In genomic region chr1:95138223-95138622, GRCh38 we compare ENCODE assay signal across 39 cellular contexts. TPM values are rescaled to one million over a fixed set of nuclear protein-coding genes. Genes with fewer than 3 reads are reported as not detected.
"Had no signal": no experiment of that assay in that cellular context is flagged by ENCODE, and none has a peak within 500 bp of the region (broad histone marks: within the 10 kb centered on the region; RNA-seq: fewer than 3 reads in every experiment).

No MANE protein-coding gene starts in this region.

- H3K4me1 Mint-ChIP-seq: activated B cell treated with CpG ODN at 0.5 μM for 24 hours; activated CD4-positive, alpha-beta memory T cell treated with anti-CD3 and anti-CD28 coated beads, Interleukin-2, amount 10 ng/mL, durations not matched to agents 7 days and 5 days; activated CD8-positive, alpha-beta memory T cell treated with anti-CD3 and anti-CD28 coated beads, Interleukin-2, amount 10 ng/mL, durations not matched to agents 7 days and 5 days; activated naive CD8-positive, alpha-beta T cell treated with anti-CD3 and anti-CD28 coated beads for 36 hours; activated T-helper 17 cell treated with anti-CD3 and anti-CD28 coated beads, Interleukin-2, amount 50 U/mL, for 72 hours; T-cell had no signal

- H3K9me3 Mint-ChIP-seq: activated B cell treated with CpG ODN at 0.5 μM for 24 hours; activated CD4-positive, alpha-beta memory T cell treated with anti-CD3 and anti-CD28 coated beads, Interleukin-2, amount 10 ng/mL, durations not matched to agents 7 days and 5 days; activated naive CD8-positive, alpha-beta T cell treated with anti-CD3 and anti-CD28 coated beads for 36 hours; activated T-cell treated with anti-CD3 and anti-CD28 coated beads, Interleukin-2, amount 50 U/mL, for 72 hours; activated T-helper 17 cell treated with anti-CD3 and anti-CD28 coated beads, Interleukin-2, amount 50 U/mL, for 72 hours; IgD-negative memory B cell; T-cell had no signal

- H3K36me3 Mint-ChIP-seq: activated CD8-positive, alpha-beta memory T cell treated with anti-CD3 and anti-CD28 coated beads, Interleukin-2, amount 10 ng/mL, durations not matched to agents 7 days and 5 days; activated naive CD8-positive, alpha-beta T cell treated with anti-CD3 and anti-CD28 coated beads for 36 hours; IgD-negative memory B cell; T-cell had no signal

- ATAC-seq: activated CD8-positive, alpha-beta memory T cell treated with anti-CD3 and anti-CD28 coated beads, Interleukin-2, amount 10 ng/mL, durations not matched to agents 7 days and 5 days; activated T-cell treated with anti-CD3 and anti-CD28 coated beads, Interleukin-2, amount 50 U/mL, for 72 hours; activated T-helper 17 cell treated with anti-CD3 and anti-CD28 coated beads, Interleukin-2, amount 50 U/mL, for 72 hours; PC-3; SK-N-SH treated with all-trans-retinoic acid at 6 μM for 48 hours; T-cell had no signal

- H3K27me3 Mint-ChIP-seq: activated CD4-positive, alpha-beta memory T cell treated with anti-CD3 and anti-CD28 coated beads, Interleukin-2, amount 10 ng/mL, durations not matched to agents 7 days and 5 days; activated CD8-positive, alpha-beta memory T cell treated with anti-CD3 and anti-CD28 coated beads, Interleukin-2, amount 10 ng/mL, durations not matched to agents 7 days and 5 days; activated T-helper 17 cell treated with anti-CD3 and anti-CD28 coated beads, Interleukin-2, amount 50 U/mL, for 72 hours; IgD-negative memory B cell had no signal

- DNase-seq: activated B cell treated with CpG ODN at 0.5 μM for 24 hours; activated CD4-positive, alpha-beta memory T cell treated with anti-CD3 and anti-CD28 coated beads, Interleukin-2, amount 10 ng/mL, durations not matched to agents 7 days and 5 days; activated CD4-positive, alpha-beta T cell treated with anti-CD3 and anti-CD28 coated beads for 4 hours; activated CD4-positive, CD25-positive, alpha-beta regulatory T cell treated with anti-CD3 and anti-CD28 coated beads, Interleukin-2, amount 50 U/mL, for 72 hours; activated CD8-positive, alpha-beta memory T cell treated with anti-CD3 and anti-CD28 coated beads for 24 hours; activated CD8-positive, alpha-beta memory T cell treated with anti-CD3 and anti-CD28 coated beads, Interleukin-2, amount 10 ng/mL, durations not matched to agents 7 days and 5 days; activated effector memory CD4-positive, alpha-beta T cell treated with anti-CD3 and anti-CD28 coated beads, Interleukin-2, amount 50 U/mL, for 16 hours; activated naive CD4-positive, alpha-beta T cell; activated naive CD4-positive, alpha-beta T cell treated with anti-CD3 and anti-CD28 coated beads, Interleukin-2, amount 50 U/mL, for 16 hours; activated naive CD8-positive, alpha-beta T cell treated with anti-CD3 and anti-CD28 coated beads for 36 hours; activated T-cell treated with anti-CD3 and anti-CD28 coated beads, Interleukin-2, amount 50 U/mL, for 1 hour; activated T-cell treated with anti-CD3 and anti-CD28 coated beads, Interleukin-2, amount 50 U/mL, for 72 hours; amygdala; caudate nucleus; cerebellar nuclear complex; Kasumi-1; KG1; MG63; NCI-H1048; NCI-H1436 treated with DMSO at 0.1 percent for 48 hours; NCI-H1694 treated with DMSO at 0.1 percent for 48 hours; NCI-H2029 treated with DMSO at 0.1 percent for 48 hours; NCI-H2107; NCI-H510A; NCI-H526; NCI-H748 treated with DMSO at 0.1 percent for 48 hours; NK-92 treated with Interleukin-12 subunit alpha and Interleukin-12 subunit beta, amount 100 ng/mL, for 24 hours; PC-3; Peyer's patch; RPMI8226; SHP77 treated with DMSO at 0.1 percent for 48 hours; T-cell; T-helper 2 cell; T-helper 9 cell had no signal

- H3K27ac Mint-ChIP-seq: activated B cell treated with CpG ODN at 0.5 μM for 24 hours; activated CD4-positive, alpha-beta memory T cell treated with anti-CD3 and anti-CD28 coated beads, Interleukin-2, amount 10 ng/mL, durations not matched to agents 7 days and 5 days; activated CD8-positive, alpha-beta memory T cell treated with anti-CD3 and anti-CD28 coated beads, Interleukin-2, amount 10 ng/mL, durations not matched to agents 7 days and 5 days; activated naive CD8-positive, alpha-beta T cell treated with anti-CD3 and anti-CD28 coated beads for 36 hours; activated T-cell treated with anti-CD3 and anti-CD28 coated beads, Interleukin-2, amount 50 U/mL, for 72 hours; activated T-helper 17 cell treated with anti-CD3 and anti-CD28 coated beads, Interleukin-2, amount 50 U/mL, for 72 hours; IgD-negative memory B cell; T-cell had no signal

- H3K9me3 ChIP-seq: ascending aorta, MG63, Peyer's patch, SJSA1 had no signal

- H3K4me3 Mint-ChIP-seq: activated B cell treated with CpG ODN at 0.5 μM for 24 hours; activated CD4-positive, alpha-beta memory T cell treated with anti-CD3 and anti-CD28 coated beads, Interleukin-2, amount 10 ng/mL, durations not matched to agents 7 days and 5 days; activated CD8-positive, alpha-beta memory T cell treated with anti-CD3 and anti-CD28 coated beads, Interleukin-2, amount 10 ng/mL, durations not matched to agents 7 days and 5 days; activated naive CD8-positive, alpha-beta T cell treated with anti-CD3 and anti-CD28 coated beads for 36 hours; activated T-cell treated with anti-CD3 and anti-CD28 coated beads, Interleukin-2, amount 50 U/mL, for 72 hours; activated T-helper 17 cell treated with anti-CD3 and anti-CD28 coated beads, Interleukin-2, amount 50 U/mL, for 72 hours; IgD-negative memory B cell; T-cell had no signal

RNA-seq across cellular contexts. Expression of gene TLCD4, which starts 21.1 kb away (rescaled TPM):
- total RNA-seq: activated CD8-positive, alpha-beta memory T cell treated with anti-CD3 and anti-CD28 coated beads, Interleukin-2, amount 10 ng/mL, durations not matched to agents 7 days and 5 days had no signal
